11 cellular contexts compared by ENCODE assay signal in genomic region chr18:41938445-41938844, GRCh38. TPM values are rescaled to one million over a fixed set of nuclear protein-coding genes. Genes with fewer than 3 reads are reported as not detected.
DNase-seq lines count a peak whose midpoint lies in the region; ATAC-seq and TF ChIP-seq lines count a peak whose summit lies in the region.
"Had no signal": no experiment of that assay in that cellular context is flagged by ENCODE, and none has a peak within 500 bp of the region (broad histone marks: within the 10 kb centered on the region; RNA-seq: fewer than 3 reads in every experiment).

No MANE protein-coding gene starts in this region.

- ATAC-seq in GM18502 (IDR thresholded peaks at IDR 0.05; ENCODE audit: poor library complexity, unreplicated experiment) (no peak), GM19463 (IDR thresholded peaks at IDR 0.05; ENCODE audit: unreplicated experiment) (no peak)
- ATAC-seq: WTC11 had no signal

- H3K4me3 ChIP-seq in AG10803 (ENCODE audit: low read length) (no peak overlapping the region), astrocyte of the spinal cord (ENCODE audit: low read depth, low read length) (no peak overlapping the region)

- peak; percentile 51 for TF ChIP-seq CTCF in AG10803 (conservative IDR thresholded peaks at IDR 0.05; ENCODE audit: low read length)
- peak; percentile 16 for TF ChIP-seq CTCF in astrocyte of the spinal cord (IDR thresholded peaks at IDR 0.05; ENCODE audit: low read depth, low read length)

- DNase-seq in AG10803 (ENCODE audit: low read depth), result peak; percentile 91
- DNase-seq in HS-27A (ENCODE audit: low read depth), result peak; percentile 23
- peak; percentile 94 for DNase-seq in astrocyte of the spinal cord (ENCODE audit: low read depth, low spot score)
- peak; percentile 96 for DNase-seq in kidney tubule cell (ENCODE audit: low spot score)
- DNase-seq in NCI-H2081 (lab: John Stamatoyannopoulos, UW), result no peak
- no peak for DNase-seq in dermis blood vessel endothelial cell
- DNase-seq: activated naive CD4-positive, alpha-beta T cell treated with Interleukin-2 at 50 U/mL for 16 hours; MM.1S had no signal

- in situ Hi-C loops in astrocyte of the spinal cord (cut with HindIII; ENCODE audit: low sequenced_read_pairs), result no loop called here

RNA-seq across cellular contexts. Expression of gene PIK3C3, which starts 16.6 kb away (rescaled TPM):
- total RNA-seq in dermis blood vessel endothelial cell, result 56.6 and 63.1 TPM in 2 replicates

Comparison
In these comparisons a context has a peak if more than half of its experiments do, and no peak if none do; other contexts are left out.
1. DNase-seq: peak in AG10803 (single experiment), HS-27A (single experiment), astrocyte of the spinal cord (single experiment) and kidney tubule cell (single experiment); none in NCI-H2081 (0 of 2) and dermis blood vessel endothelial cell (single experiment).